14 cellular contexts compared by ENCODE assay signal in the genomic region with DNA sequence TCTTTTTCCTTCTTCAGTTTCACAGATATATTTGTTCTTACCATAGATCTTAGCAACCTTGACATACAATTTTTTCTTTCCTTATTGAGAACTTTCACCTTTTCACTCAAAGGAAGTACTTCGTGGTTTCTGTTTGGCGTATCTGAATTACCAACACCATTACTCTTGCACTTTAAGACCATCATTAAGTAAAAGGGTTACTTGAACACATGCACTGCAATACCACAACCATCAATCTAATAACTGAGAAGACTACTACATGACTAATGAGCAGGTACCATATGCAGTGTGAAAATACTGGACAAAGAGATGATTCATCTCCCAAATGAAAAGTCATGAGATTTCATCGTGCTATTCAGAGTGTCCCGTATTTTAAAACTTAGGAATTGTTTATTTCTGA. TPM values are rescaled to one million over a fixed set of nuclear protein-coding genes. Genes with fewer than 3 reads are reported as not detected.
DNase-seq lines count a peak whose midpoint lies in the region; ATAC-seq and TF ChIP-seq lines count a peak whose summit lies in the region.
"Had no signal": no experiment of that assay in that cellular context is flagged by ENCODE, and none has a peak within 500 bp of the region (broad histone marks: within the 10 kb centered on the region; RNA-seq: fewer than 3 reads in every experiment).

No MANE protein-coding gene starts in this region.

- H3K4me1 Mint-ChIP-seq in activated naive CD8-positive, alpha-beta T cell treated with anti-CD3 and anti-CD28 coated beads for 36 hours: peaks cover 15% of the 10 kb centered on the region
- peaks cover 1% of the 10 kb centered on the region for H3K4me1 Mint-ChIP-seq in progenitor cell of endocrine pancreas (ENCODE audit: low read depth)

- H3K9me3 Mint-ChIP-seq in activated naive CD8-positive, alpha-beta T cell treated with anti-CD3 and anti-CD28 coated beads for 36 hours: no peaks in the 10 kb centered on the region
- peaks cover 15% of the 10 kb centered on the region for H3K9me3 Mint-ChIP-seq in progenitor cell of endocrine pancreas (ENCODE audit: low read depth)

- H3K27ac Mint-ChIP-seq in activated naive CD8-positive, alpha-beta T cell treated with anti-CD3 and anti-CD28 coated beads for 36 hours: peak overlapping the region; percentile 10
- H3K27ac Mint-ChIP-seq in progenitor cell of endocrine pancreas: no peak overlapping the region

- DNase-seq in GM13977 (ENCODE audit: low spot score) (peak; percentile 32), NCI-H2171 (lab: John Stamatoyannopoulos, UW) (no peak), NCI-H1694 treated with DMSO at 0.1 percent for 48 hours (lab: John Stamatoyannopoulos, UW) (no peak), progenitor cell of endocrine pancreas (ENCODE audit: low spot score, unreplicated experiment) (no peak), NCI-H1417 treated with DMSO at 0.1 percent for 48 hours (lab: John Stamatoyannopoulos, UW) (no peak)
- no peak for DNase-seq in activated naive CD8-positive, alpha-beta T cell treated with anti-CD3 and anti-CD28 coated beads for 36 hours
- DNase-seq: activated CD4-positive, alpha-beta T cell treated with anti-CD3 and anti-CD28 coated beads, Interleukin-2, amount 50 U/mL, for 1 hour; esophagus squamous epithelium; kidney glomerular epithelial cell; NCI-H2029 treated with DMSO at 0.1 percent for 48 hours; occipital lobe had no signal

- TF ChIP-seq CTCF in GM13977 (IDR thresholded peaks at IDR 0.05; ENCODE audit: extremely low read depth, insufficient read depth, missing control alignments) (no peak), progenitor cell of endocrine pancreas (IDR thresholded peaks at IDR 0.05; ENCODE audit: unreplicated experiment) (no peak)

- in situ Hi-C loops in GM13977 (cut with MboI; ENCODE audit: low pct_unique_long_range_greater_than_20kb, low sequenced_read_pairs, unreplicated experiment): no loop called here

- H3K36me3 Mint-ChIP-seq in activated naive CD8-positive, alpha-beta T cell treated with anti-CD3 and anti-CD28 coated beads for 36 hours: peaks cover 3% of the 10 kb centered on the region
- H3K36me3 Mint-ChIP-seq in progenitor cell of endocrine pancreas (ENCODE audit: insufficient read depth): no peaks in the 10 kb centered on the region

- peaks cover 16% of the 10 kb centered on the region for H3K27me3 Mint-ChIP-seq in activated naive CD8-positive, alpha-beta T cell treated with anti-CD3 and anti-CD28 coated beads for 36 hours
- H3K27me3 Mint-ChIP-seq in progenitor cell of endocrine pancreas: no peaks in the 10 kb centered on the region

- peak; percentile 57 for ATAC-seq in GM19372 (IDR thresholded peaks at IDR 0.05; ENCODE audit: low read depth, unreplicated experiment)
- ATAC-seq in HG02938 (IDR thresholded peaks at IDR 0.05; ENCODE audit: unreplicated experiment): peak; percentile 87
- ATAC-seq: Right ventricle myocardium inferior had no signal

- no peak overlapping the region for H3K4me3 Mint-ChIP-seq in activated naive CD8-positive, alpha-beta T cell treated with anti-CD3 and anti-CD28 coated beads for 36 hours
- no peak overlapping the region for H3K4me3 Mint-ChIP-seq in progenitor cell of endocrine pancreas (ENCODE audit: low read depth)

RNA-seq across cellular contexts. Expression of gene SENP6, which starts 21.7 kb away (rescaled TPM):
- total RNA-seq in activated naive CD8-positive, alpha-beta T cell treated with anti-CD3 and anti-CD28 coated beads for 36 hours: 10 to 100 TPM; 65.6 to 68.2 TPM
- 130 and 140 TPM in 2 replicates for total RNA-seq in progenitor cell of endocrine pancreas
